Comparison of ENCODE assay signal across 8 cellular contexts in genomic region chr5:180803181-180804128, GRCh38. TPM values are rescaled to one million over a fixed set of nuclear protein-coding genes. Genes with fewer than 3 reads are reported as not detected.
DNase-seq lines count a peak whose midpoint lies in the region; TF ChIP-seq lines count a peak whose summit lies in the region.

No MANE protein-coding gene starts in this region.

- no peaks in the 10 kb centered on the region for H3K36me3 Mint-ChIP-seq in neural crest cell (ENCODE audit: low read depth)

- H3K36me3 ChIP-seq in HAP-1 (replicated peaks) (no peaks in the 10 kb centered on the region; the same call in 1 of the 2 replicates), esophagus squamous epithelium (peaks cover 0 to 16% (median 4%) of the 10 kb centered on the region in 3 donors)

- H3K4me1 ChIP-seq in HAP-1 (peaks cover 35% of the 10 kb centered on the region), esophagus squamous epithelium (peaks cover 75 to 92% (median 84%) of the 10 kb centered on the region in 3 donors)

- H3K27me3 Mint-ChIP-seq in neural crest cell (ENCODE audit: low read depth) = no peaks in the 10 kb centered on the region

- intact Hi-C loops in esophagus squamous epithelium (cut with DNase I) = no loop called here

- in situ Hi-C loops in HAP-1 (cut with MboI; ENCODE audit: low sequenced_read_pairs) = no loop called here

- WGBS in esophagus squamous epithelium, 2 donors = 12 to 25% methylated on average over 14 to 26 of the region's 41 CpGs

- no peaks in the 10 kb centered on the region for H3K27me3 ChIP-seq in HAP-1 (ENCODE audit: low read depth)
- H3K27me3 ChIP-seq in esophagus squamous epithelium = no peaks in the 10 kb centered on the region

- no peaks in the 10 kb centered on the region for H3K9me3 ChIP-seq in HAP-1
- H3K9me3 ChIP-seq in esophagus squamous epithelium = no peaks in the 10 kb centered on the region

- no peaks in the 10 kb centered on the region for H3K9me3 Mint-ChIP-seq in neural crest cell

- peak overlapping the region; percentile 46 for H3K27ac Mint-ChIP-seq in neural crest cell (ENCODE audit: unreplicated experiment)

- TF ChIP-seq POLR2A in esophagus squamous epithelium (IDR thresholded peaks at IDR 0.05) = peak in 2 of 4 donors; percentile 44 to 77

- peak overlapping the region; percentile 92 for H3K4me3 ChIP-seq in HAP-1
- peak overlapping the region; percentile 87 to 98 (median 88) for H3K4me3 ChIP-seq in esophagus squamous epithelium

- peak overlapping the region; percentile 97 to 99 (median 98) for H3K27ac ChIP-seq in esophagus squamous epithelium
- H3K27ac ChIP-seq in temporal lobe (ENCODE audit: low read depth, low read length) = peak overlapping the region; percentile 83

- H3K4me1 Mint-ChIP-seq in neural crest cell = peaks cover 70% of the 10 kb centered on the region

- DNase-seq in GM10266 (ENCODE audit: extremely low spot score) (peak; percentile 89), HAP-1 (ENCODE audit: low spot score in 2 of 2) (no peak), NCI-H69 (lab: John Stamatoyannopoulos, UW) (peak; percentile 51), activated T-cell treated with anti-CD3 and anti-CD28 coated beads for 24 hours (ENCODE audit: low read depth) (peak; percentile 84), esophagus squamous epithelium (lab: John Stamatoyannopoulos, UW) (peak; percentile 76), neural crest cell (ENCODE audit: low read depth, low spot score) (no peak), cortex of kidney (lab: John Stamatoyannopoulos, UW) (no peak)

- TF ChIP-seq CTCF in GM10266 (IDR thresholded peaks at IDR 0.05; ENCODE audit: control insufficient read depth, insufficient read depth, low read depth, missing control alignments) (peak; percentile 8), esophagus squamous epithelium (IDR thresholded peaks at IDR 0.05) (peak in 2 of 6 experiments; percentile 11 to 17), neural crest cell (conservative IDR thresholded peaks at IDR 0.05) (no peak)

- H3K4me3 Mint-ChIP-seq in neural crest cell = peak overlapping the region; percentile 85

RNA-seq across cellular contexts. Expression of gene MGAT1, which starts 0.8 kb away (rescaled TPM):
- total RNA-seq in esophagus squamous epithelium (100 to 1,000 TPM in 2 of 4 donors, 10 to 100 TPM in 2; 62.6 to 163 (median 111) TPM), neural crest cell (57.0 and 57.1 TPM in 2 replicates), temporal lobe (21.4 TPM)

RNA-seq across cellular contexts. Expression of gene ZFP62, which starts 57.6 kb away (rescaled TPM):
- total RNA-seq in esophagus squamous epithelium (10 to 100 TPM in 3 of 4 donors, 1 to 10 TPM in 1; 8.9 to 32.6 (median 19.2) TPM), neural crest cell (41.6 and 44.4 TPM in 2 replicates), temporal lobe (46.7 TPM)

Comparison
In these comparisons a context has a peak if more than half of its experiments do, and no peak if none do; other contexts are left out.
1. DNase-seq: peak in GM10266 (single experiment), NCI-H69 (single experiment), activated T-cell treated with anti-CD3 and anti-CD28 coated beads for 24 hours (single experiment) and esophagus squamous epithelium (single experiment); none in HAP-1 (0 of 2), neural crest cell (single experiment) and cortex of kidney (single experiment).